10 cellular contexts compared by ENCODE assay signal in genomic region chr1:69569983-69570755, GRCh38. TPM values are rescaled to one million over a fixed set of nuclear protein-coding genes. Genes with fewer than 3 reads are reported as not detected.
A peak's percentile ranks its signal among the peaks of the same experiment; 100 is the strongest.
DNase-seq lines count a peak whose midpoint lies in the region; ATAC-seq and TF ChIP-seq lines count a peak whose summit lies in the region.
"Had no signal": no experiment of that assay in that cellular context is flagged by ENCODE, and none has a peak within 500 bp of the region (broad histone marks: within the 10 kb centered on the region; RNA-seq: fewer than 3 reads in every experiment).

No MANE protein-coding gene starts in this region.

- peak overlapping the region; percentile 92 for H3K4me3 Mint-ChIP-seq in GM23338
- H3K4me3 Mint-ChIP-seq: central memory CD8-positive, alpha-beta T cell had no signal

- H3K79me2 ChIP-seq in GM23338 (replicated peaks; ENCODE audit: insufficient read depth) = no peaks in the 10 kb centered on the region

- DNase-seq in GM23338 (ENCODE audit: low spot score) = peak; percentile 54
- DNase-seq in iPS DF 6.9 (ENCODE audit: low read depth, low spot score) = no peak
- DNase-seq in posterior cingulate gyrus = peak in 6 of 10 donors; percentile 11 to 80 (median 40)
- DNase-seq in NCI-H1436 treated with DMSO at 0.1 percent for 48 hours (lab: John Stamatoyannopoulos, UW) = no peak
- DNase-seq in dedifferentiated amniotic fluid mesenchymal stem cell (ENCODE audit: extremely low spot score) = no peak
- DNase-seq in Peyer's patch = no peak
- DNase-seq: NCI-H146 had no signal

- H3F3A ChIP-seq in GM23338 (replicated peaks; ENCODE audit: low read depth) = no peaks in the 10 kb centered on the region

- no peak for TF ChIP-seq POLR2A in Peyer's patch (IDR thresholded peaks at IDR 0.05)

- no peaks in the 10 kb centered on the region for H4K20me1 ChIP-seq in GM23338 (replicated peaks; ENCODE audit: insufficient read depth)

- H3K27me3 ChIP-seq in GM23338 (ENCODE audit: insufficient read depth) (peaks cover 67% of the 10 kb centered on the region), iPS DF 6.9 (ENCODE audit: control insufficient read depth, insufficient read depth, low read length) (peaks cover 29% of the 10 kb centered on the region), Peyer's patch (peaks cover 0 to 12% of the 10 kb centered on the region in 2 donors)

- no peak for ATAC-seq in GM23338
- ATAC-seq in GM21423 (IDR thresholded peaks at IDR 0.05; ENCODE audit: unreplicated experiment) = no peak

- H3K27me3 Mint-ChIP-seq in GM23338 (ENCODE audit: insufficient read depth, low read depth, poor library complexity) = peaks cover 46% of the 10 kb centered on the region

- no peak for TF ChIP-seq CTCF in GM23338 (conservative IDR thresholded peaks at IDR 0.05; ENCODE audit: low read depth in 2 of 2)
- TF ChIP-seq CTCF in Peyer's patch (IDR thresholded peaks at IDR 0.05) = no peak

- H3K4me3 ChIP-seq in GM23338 (peak overlapping the region; percentile 78), iPS DF 6.9 (ENCODE audit: low read length) (peak overlapping the region; percentile 31; the same call in 1 of the 2 replicates), Peyer's patch (peak overlapping the region in 1 of 4 donors; percentile 44)

- peaks cover 13% of the 10 kb centered on the region for H3K4me1 Mint-ChIP-seq in GM23338
- H3K4me1 Mint-ChIP-seq: central memory CD8-positive, alpha-beta T cell had no signal

- H3K27ac ChIP-seq in GM23338 (ENCODE audit: low read depth) = no peak overlapping the region
- no peak overlapping the region for H3K27ac ChIP-seq in iPS DF 6.9 (ENCODE audit: low read length)
- H3K27ac ChIP-seq in Peyer's patch = no peak overlapping the region

- H3K27ac Mint-ChIP-seq in GM23338 = no peak overlapping the region; the same call in 1 of the 2 replicates

- intact Hi-C loops in posterior cingulate gyrus (cut with DNase I) = loop anchor here (2.0 to 10.0 kb wide), 2 partner anchors 65 to 167 kb away; no protein-coding TSS in a partner anchor

- H2AFZ ChIP-seq in GM23338 = peak overlapping the region; percentile 86; the same call in 1 of the 2 replicates

- H3K4me2 ChIP-seq in GM23338 = peak overlapping the region; percentile 93

- H3K36me3 ChIP-seq in GM23338 (ENCODE audit: insufficient read depth) (no peaks in the 10 kb centered on the region), iPS DF 6.9 (ENCODE audit: control insufficient read depth, insufficient read depth, low read length) (no peaks in the 10 kb centered on the region), Peyer's patch (no peaks in the 10 kb centered on the region)

- H3K9me3 ChIP-seq in iPS DF 6.9 (ENCODE audit: control insufficient read depth, insufficient read depth, low read length) (no peaks in the 10 kb centered on the region), Peyer's patch (no peaks in the 10 kb centered on the region)

- no peaks in the 10 kb centered on the region for H3K9me2 ChIP-seq in GM23338 (ENCODE audit: insufficient read depth)

- H3K4me1 ChIP-seq in GM23338 (ENCODE audit: insufficient read depth) (peaks cover 14% of the 10 kb centered on the region; the same call in 1 of the 2 replicates), iPS DF 6.9 (ENCODE audit: control insufficient read depth, insufficient read depth, low read length) (no peaks in the 10 kb centered on the region; the same call in 1 of the 2 replicates), Peyer's patch (peaks cover 0 to 15% (median 0%) of the 10 kb centered on the region in 4 donors)

- no peaks in the 10 kb centered on the region; the same call in 2 of the 3 replicates for H3K36me3 Mint-ChIP-seq in GM23338 (ENCODE audit: low read depth)

- no peaks in the 10 kb centered on the region; the same call in 2 of the 3 replicates for H3K9me3 Mint-ChIP-seq in GM23338

- no CpG with 5 or more reads among the region's 21 CpGs for WGBS in iPS DF 6.9 (ENCODE audit: insufficient coverage, insufficient read length)

TF ChIP-seq in GM23338, 12 proteins besides CTCF, POLR2A, EP300 and RAD21 (continues in another document):
- TF ChIP-seq ZNF331 (CRISPR knock-in tag; IDR thresholded peaks at IDR 0.05; ENCODE audit: low read depth) (no peak), NANOG (IDR thresholded peaks at IDR 0.05; ENCODE audit: borderline replicate concordance) (no peak), JUNB (IDR thresholded peaks at IDR 0.05; ENCODE audit: unreplicated experiment) (no peak), STAT1 (IDR thresholded peaks at IDR 0.05; ENCODE audit: unreplicated experiment) (no peak)
- TF ChIP-seq, protein P1, sequence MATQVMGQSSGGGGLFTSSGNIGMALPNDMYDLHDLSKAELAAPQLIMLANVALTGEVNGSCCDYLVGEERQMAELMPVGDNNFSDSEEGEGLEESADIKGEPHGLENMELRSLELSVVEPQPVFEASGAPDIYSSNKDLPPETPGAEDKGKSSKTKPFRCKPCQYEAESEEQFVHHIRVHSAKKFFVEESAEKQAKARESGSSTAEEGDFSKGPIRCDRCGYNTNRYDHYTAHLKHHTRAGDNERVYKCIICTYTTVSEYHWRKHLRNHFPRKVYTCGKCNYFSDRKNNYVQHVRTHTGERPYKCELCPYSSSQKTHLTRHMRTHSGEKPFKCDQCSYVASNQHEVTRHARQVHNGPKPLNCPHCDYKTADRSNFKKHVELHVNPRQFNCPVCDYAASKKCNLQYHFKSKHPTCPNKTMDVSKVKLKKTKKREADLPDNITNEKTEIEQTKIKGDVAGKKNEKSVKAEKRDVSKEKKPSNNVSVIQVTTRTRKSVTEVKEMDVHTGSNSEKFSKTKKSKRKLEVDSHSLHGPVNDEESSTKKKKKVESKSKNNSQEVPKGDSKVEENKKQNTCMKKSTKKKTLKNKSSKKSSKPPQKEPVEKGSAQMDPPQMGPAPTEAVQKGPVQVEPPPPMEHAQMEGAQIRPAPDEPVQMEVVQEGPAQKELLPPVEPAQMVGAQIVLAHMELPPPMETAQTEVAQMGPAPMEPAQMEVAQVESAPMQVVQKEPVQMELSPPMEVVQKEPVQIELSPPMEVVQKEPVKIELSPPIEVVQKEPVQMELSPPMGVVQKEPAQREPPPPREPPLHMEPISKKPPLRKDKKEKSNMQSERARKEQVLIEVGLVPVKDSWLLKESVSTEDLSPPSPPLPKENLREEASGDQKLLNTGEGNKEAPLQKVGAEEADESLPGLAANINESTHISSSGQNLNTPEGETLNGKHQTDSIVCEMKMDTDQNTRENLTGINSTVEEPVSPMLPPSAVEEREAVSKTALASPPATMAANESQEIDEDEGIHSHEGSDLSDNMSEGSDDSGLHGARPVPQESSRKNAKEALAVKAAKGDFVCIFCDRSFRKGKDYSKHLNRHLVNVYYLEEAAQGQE (IDR thresholded peaks at IDR 0.05; ENCODE audit: unreplicated experiment) = no peak

TF ChIP-seq in PFSK-1, 5 proteins besides CTCF, POLR2A, EP300 and RAD21:
- 0 out of 2 replicates have a peak, but pooled peaks have one; percentile 15 for TF ChIP-seq POLR2AphosphoS5 (IDR thresholded peaks at IDR 0.05; ENCODE audit: low read depth, low read length)
- no peak for TF ChIP-seq FOXP2 (optimal IDR thresholded peaks at IDR 0.05; ENCODE audit: borderline replicate concordance, extremely low read depth, extremely low read length, insufficient read depth)

RNA-seq across cellular contexts. Expression of gene LRRC7, which starts 2.4 kb away (rescaled TPM):
- total RNA-seq in GM23338 (2014; rRNA removed; shearing (Covaris generic)) = not detected in 2 replicates
- 0.75 and 1.2 TPM in 2 replicates for polyA plus RNA-seq in GM23338 (2016; fragmentation: Nextera tagmentation; extraction: Ambion mirVana)
- 0.50 TPM for polyA plus RNA-seq in PFSK-1 (2012; ENCODE audit: insufficient read length, low read depth)
- total RNA-seq in Peyer's patch = 1 to 10 TPM in 1 of 4 donors, under 1 TPM in 3; 0.40 to 1.7 (median 0.63) TPM

Comparison
In these comparisons a context has a peak if more than half of its experiments do, and no peak if none do; other contexts are left out.
1. DNase-seq: peak in GM23338 (single experiment) and posterior cingulate gyrus (6 of 10); none in iPS DF 6.9 (single experiment), NCI-H1436 treated with DMSO at 0.1 percent for 48 hours (single experiment), dedifferentiated amniotic fluid mesenchymal stem cell (single experiment) and Peyer's patch (0 of 3).